ENCODE assay signal across 9 cellular contexts in the genomic region with DNA sequence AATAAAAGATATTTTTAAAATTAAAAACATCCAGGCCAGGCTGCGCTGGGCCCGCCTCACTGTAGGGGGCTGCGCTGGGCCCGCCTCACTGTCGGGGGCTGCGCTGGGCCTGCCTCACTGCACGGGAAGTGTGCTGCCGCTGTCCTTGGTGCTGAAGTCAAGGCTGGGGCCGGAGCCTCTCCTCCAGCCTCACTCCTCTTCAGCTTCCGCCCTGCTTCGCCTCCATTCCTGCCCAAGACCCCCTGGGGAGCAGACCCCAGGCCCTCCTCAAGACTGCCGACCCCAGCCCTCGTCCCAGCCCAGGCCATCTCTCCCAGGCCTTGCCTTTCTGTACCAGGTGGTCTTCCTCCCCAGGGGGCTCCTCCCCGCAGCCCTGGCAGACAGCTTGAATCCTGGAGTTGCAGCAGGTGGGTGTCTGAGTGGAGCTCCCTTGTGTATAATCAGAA. TPM values are rescaled to one million over a fixed set of nuclear protein-coding genes. Genes with fewer than 3 reads are reported as not detected.
DNase-seq lines count a peak whose midpoint lies in the region; ATAC-seq, FAIRE-seq and TF ChIP-seq lines count a peak whose summit lies in the region.
"Had no signal": no experiment of that assay in that cellular context is flagged by ENCODE, and none has a peak within 500 bp of the region (broad histone marks: within the 10 kb centered on the region; RNA-seq: fewer than 3 reads in every experiment).

No MANE protein-coding gene starts in this region.

- no peaks in the 10 kb centered on the region for H3K9me3 ChIP-seq in cardiac muscle cell (ENCODE audit: low read depth)
- no peaks in the 10 kb centered on the region for H3K9me3 ChIP-seq in right atrium auricular region
- H3K9me3 ChIP-seq in T-helper 17 cell (ENCODE audit: control insufficient read depth, low read length, poor library complexity, severe bottlenecking): no peaks in the 10 kb centered on the region
- H3K9me3 ChIP-seq in GM12878 (replicated peaks; ENCODE audit: control insufficient read depth, insufficient read depth, low read length): no peaks in the 10 kb centered on the region
- no peaks in the 10 kb centered on the region for H3K9me3 ChIP-seq in neuronal stem cell (replicated peaks in 1 of 2; ENCODE audit: control insufficient read depth in 2 of 2, insufficient read depth in 1 of 2, low read depth in 1 of 2, low read length in 2 of 2)
- no peaks in the 10 kb centered on the region for H3K9me3 ChIP-seq in stomach

- CTCF ChIA-PET in GM12878 (lab: Yijun Ruan, JAX): interaction anchor here (1.0 kb wide), 1 partner anchor 14 kb away, joined by 4 read pairs; no protein-coding TSS in a partner anchor

- H3K36me3 ChIP-seq in cardiac muscle cell: no peaks in the 10 kb centered on the region
- H3K36me3 ChIP-seq in right atrium auricular region: no peaks in the 10 kb centered on the region
- H3K36me3 ChIP-seq in GM12878 (ENCODE audit: control insufficient read depth in 2 of 2, insufficient read depth in 2 of 2, low read length in 1 of 2): no peaks in the 10 kb centered on the region
- H3K36me3 ChIP-seq in neuronal stem cell (replicated peaks in 1 of 2; ENCODE audit: control insufficient read depth in 2 of 2, insufficient read depth in 2 of 2, low read length in 2 of 2): no peaks in the 10 kb centered on the region
- H3K36me3 ChIP-seq in stomach: peaks cover 0 to 13% (median 7%) of the 10 kb centered on the region in 4 donors

- WGBS in GM12878 (ENCODE audit: insufficient coverage, insufficient replicate concordance, low lambda C conversion rate, missing lambda C conversion rate): 42% methylated on average over 13 of the region's 14 CpGs
- no CpG with 5 or more reads among the region's 14 CpGs for WGBS in neuronal stem cell (ENCODE audit: extremely low coverage in 2 of 2, insufficient read length in 2 of 2, insufficient replicate concordance in 1 of 2), 2 donors
- 37 to 47% (median 45%) methylated on average over 14 of the region's 14 CpGs for WGBS in stomach, 5 donors

- peaks cover 3% of the 10 kb centered on the region for H3K4me1 Mint-ChIP-seq in T-helper 17 cell

- H3K4me2 ChIP-seq in GM12878 (ENCODE audit: control insufficient read depth, insufficient read depth): no peak overlapping the region
- H3K4me2 ChIP-seq in neuronal stem cell (ENCODE audit: insufficient read depth, low read length, poor library complexity, severe bottlenecking): no peak overlapping the region

- TF ChIP-seq RAD21 in GM12878 (IDR thresholded peaks at IDR 0.05; ENCODE audit: insufficient read depth, low read depth, low read length): no peak

- no peak overlapping the region for H3K4ac ChIP-seq in neuronal stem cell (ENCODE audit: low read length)

- TF ChIP-seq POLR2A in GM12878 (IDR thresholded peaks at IDR 0.05; ENCODE audit: low read depth, low read length): no peak
- no peak for TF ChIP-seq POLR2A in stomach (IDR thresholded peaks at IDR 0.05)

- H3K18ac ChIP-seq in neuronal stem cell (ENCODE audit: low read length): no peak overlapping the region

- TF ChIP-seq EP300 in GM12878 (IDR thresholded peaks at IDR 0.05; ENCODE audit: borderline replicate concordance in 1 of 2, control insufficient read depth in 1 of 2, low read depth in 2 of 2, low read length in 2 of 2) (no peak), stomach (IDR thresholded peaks at IDR 0.05) (no peak)

- no peak overlapping the region for H4K91ac ChIP-seq in neuronal stem cell (ENCODE audit: low read depth, low read length, poor library complexity)

- H3K36me3 Mint-ChIP-seq in T-helper 17 cell (ENCODE audit: low read depth): peaks cover 2% of the 10 kb centered on the region

- H2AK5ac ChIP-seq in neuronal stem cell (ENCODE audit: low read depth, low read length): no peak overlapping the region

- H3K4me3 ChIP-seq in cardiac muscle cell (no peak overlapping the region), right atrium auricular region (no peak overlapping the region), GM12878 (no peak overlapping the region), neuronal stem cell (ENCODE audit: low read length in 2 of 2) (no peak overlapping the region), stomach (no peak overlapping the region)

- BruUV-seq in GM12878 (replicated peaks; lab: Mats Ljungman, UMichigan): no TSS peak

- H3K27me3 ChIP-seq in cardiac muscle cell: peaks cover 26% of the 10 kb centered on the region
- no peaks in the 10 kb centered on the region for H3K27me3 ChIP-seq in right atrium auricular region
- H3K27me3 ChIP-seq in GM12878 (replicated peaks in 1 of 2; ENCODE audit: control insufficient read depth in 2 of 2, insufficient read depth in 2 of 2, low read length in 1 of 2): no peaks in the 10 kb centered on the region; a peak in 1 of 4 replicates
- peaks cover 0 to 30% (median 2%) of the 10 kb centered on the region in 3 experiments for H3K27me3 ChIP-seq in neuronal stem cell (ENCODE audit: control insufficient read depth in 3 of 3, insufficient read depth in 3 of 3, low read depth in 1 of 3, low read length in 3 of 3)
- peaks cover 0 to 27% (median 0%) of the 10 kb centered on the region in 3 donors for H3K27me3 ChIP-seq in stomach

- intact Hi-C loops in GM12878 (cut with micrococcal nuclease; ENCODE audit: unreplicated experiment) (no loop called here), stomach (cut with DNase I; ENCODE audit: low total_unique reads) (no loop called here)

- ATAC-seq in T-helper 17 cell (peak; percentile 46), GM12878 (peak; percentile 70), GM18907 (IDR thresholded peaks at IDR 0.05; ENCODE audit: unreplicated experiment) (no peak), HG03460 (IDR thresholded peaks at IDR 0.05; ENCODE audit: unreplicated experiment) (no peak)

- H4K8ac ChIP-seq in neuronal stem cell (ENCODE audit: low read depth, low read length): no peak overlapping the region

- H2BK5ac ChIP-seq in neuronal stem cell (ENCODE audit: low read length): no peak overlapping the region

- no peak for TF ChIP-seq CTCF in cardiac muscle cell (IDR thresholded peaks at IDR 0.05; ENCODE audit: low read depth, low read length)
- TF ChIP-seq CTCF in right atrium auricular region (IDR thresholded peaks at IDR 0.05): no peak
- no peak for TF ChIP-seq CTCF in GM12878 (IDR thresholded peaks at IDR 0.05 in 2 of 3, conservative IDR thresholded peaks at IDR 0.05 in 1 of 3; ENCODE audit: control insufficient read depth in 2 of 3, extremely low read depth in 1 of 3, insufficient read depth in 1 of 3, low read depth in 3 of 3, low read length in 3 of 3)
- TF ChIP-seq CTCF in stomach (IDR thresholded peaks at IDR 0.05): no peak

- H3K9ac ChIP-seq in GM12878 (ENCODE audit: control insufficient read depth, insufficient read depth, low read length) (no peak overlapping the region), neuronal stem cell (ENCODE audit: low read depth, low read length, poor library complexity) (no peak overlapping the region)

- RAD21 ChIA-PET in GM12878 (lab: Charles Lee; ENCODE audit: unreplicated experiment): no interaction called here

- H3K79me1 ChIP-seq in neuronal stem cell (ENCODE audit: low read depth, low read length): no peaks in the 10 kb centered on the region

- H2BK120ac ChIP-seq in neuronal stem cell (ENCODE audit: low read depth, low read length): no peak overlapping the region

- no peak overlapping the region for H3K23ac ChIP-seq in neuronal stem cell (ENCODE audit: low read depth, low read length, poor library complexity)

- H2BK15ac ChIP-seq in neuronal stem cell (ENCODE audit: low read length): no peak overlapping the region

- FAIRE-seq in GM12878 (lab: Jason Lieb, UNC): no peak
- FAIRE-seq: TTC549 had no signal

- H3K79me2 ChIP-seq in GM12878 (ENCODE audit: control insufficient read depth, insufficient read depth, low read length): no peaks in the 10 kb centered on the region

- H3K14ac ChIP-seq in neuronal stem cell (ENCODE audit: low read length): no peak overlapping the region

- H3K4me3 Mint-ChIP-seq in T-helper 17 cell: no peak overlapping the region

- no peak overlapping the region for H2AFZ ChIP-seq in GM12878 (ENCODE audit: control insufficient read depth, low read depth, low read length)
- no peak overlapping the region for H2AFZ ChIP-seq in neuronal stem cell (ENCODE audit: low read length)

- DNase-seq in cardiac muscle cell (ENCODE audit: low read depth in 1 of 2, low spot score in 1 of 2): peak; percentile 61 to 90
- no peak for DNase-seq in right atrium auricular region (ENCODE audit: low spot score)
- peak; percentile 29 to 48 (median 39) for DNase-seq in T-helper 17 cell
- DNase-seq in GM12878 (ENCODE audit: low read depth, low spot score): no peak
- DNase-seq in neuronal stem cell (ENCODE audit: low spot score): peak; percentile 77
- DNase-seq in stomach: no peak

- H2BK12ac ChIP-seq in neuronal stem cell (ENCODE audit: low read length): no peak overlapping the region

- no peak overlapping the region for H3K27ac Mint-ChIP-seq in T-helper 17 cell

- SMC1A ChIA-PET in GM12878 (lab: Charles Lee; ENCODE audit: uncharacterized antibody, unreplicated experiment): no interaction called here

- H3K4me1 ChIP-seq in cardiac muscle cell (ENCODE audit: low read depth) (no peaks in the 10 kb centered on the region), right atrium auricular region (no peaks in the 10 kb centered on the region), GM12878 (ENCODE audit: control insufficient read depth, insufficient read depth, low read length) (no peaks in the 10 kb centered on the region), neuronal stem cell (ENCODE audit: control insufficient read depth in 2 of 2, insufficient read depth in 1 of 2, low read depth in 1 of 2, low read length in 2 of 2) (peaks cover 4 to 6% of the 10 kb centered on the region in 2 donors), stomach (no peaks in the 10 kb centered on the region)

- H3K27ac ChIP-seq in cardiac muscle cell (no peak overlapping the region), right atrium auricular region (no peak overlapping the region), GM12878 (ENCODE audit: control insufficient read depth, insufficient read depth) (no peak overlapping the region), neuronal stem cell (replicated peaks; ENCODE audit: low read length) (no peak overlapping the region), stomach (no peak overlapping the region)

- no peaks in the 10 kb centered on the region for H4K20me1 ChIP-seq in GM12878 (ENCODE audit: control insufficient read depth, insufficient read depth)

- in situ Hi-C loops in GM12878 (cut with MboI): no loop called here

- POLR2A ChIA-PET in GM12878 (lab: Charles Lee): no interaction called here

- H3K27me3 Mint-ChIP-seq in T-helper 17 cell: peaks cover 18% of the 10 kb centered on the region

RNA-seq across cellular contexts. Expression of gene ENDOV, which starts 26.2 kb away (rescaled TPM):
- total RNA-seq in cardiac muscle cell: 31.7 and 35.4 TPM in 2 replicates
- 38.0 and 46.9 TPM in 2 replicates for polyA plus RNA-seq in cardiac muscle cell
- total RNA-seq in right atrium auricular region: 1 to 10 TPM; 3.8 to 4.9 TPM
- 10 to 100 TPM; 14.1 to 24.5 TPM for total RNA-seq in T-helper 17 cell
- total RNA-seq in GM12878 (2013; cell fraction: nucleolus; rRNA removed): 27.5 and 31.4 TPM in 2 replicates
- total RNA-seq in GM12878 (2014; rRNA removed): 7.3 and 10.1 TPM in 2 replicates
- total RNA-seq in GM12878 (2014; rRNA removed; fragmentation: Illumina TruSeq; extraction: Trizol): 3.0 and 3.8 TPM in 2 replicates
- 10.7 and 11.9 TPM in 2 replicates for total RNA-seq in GM12878 (2021)
- 5.6 TPM for polyA plus RNA-seq in GM12878 (2011; ENCODE audit: low read depth)
- 5.0 and 6.6 TPM in 2 replicates for polyA plus RNA-seq in GM12878 (2011; rRNA removed)
- 9.0 and 10.5 TPM in 2 replicates for polyA plus RNA-seq in GM12878 (2011; cell fraction: cytosol; rRNA removed)
- polyA plus RNA-seq in GM12878 (2011; cell fraction: nucleus; rRNA removed): 17.5 and 22.4 TPM in 2 replicates
- 10.7 and 11.6 TPM in 2 replicates for polyA plus RNA-seq in GM12878 (2012)
- 1.6 and 3.1 TPM in 2 replicates for polyA plus RNA-seq in GM12878 (2014; fragmentation: Illumina TruSeq; extraction: Trizol)
- polyA plus RNA-seq in GM12878 (2014; fragmentation: Nextera tagmentation; extraction: Ambion mirVana): 1 to 10 TPM in 1 of 2 experiments, under 1 TPM in 1; 0.63 to 4.5 TPM
- 9.6 and 10.3 TPM in 2 replicates for polyA plus RNA-seq in GM12878 (2014; rRNA removed)
- polyA plus RNA-seq in GM12878 (2016; fragmentation: Nextera tagmentation; extraction: Ambion mirVana): 10 to 100 TPM; 10.4 to 11.6 TPM
- 8.2 and 15.3 TPM in 2 replicates for polyA minus RNA-seq in GM12878 (2011; rRNA and poly(A)+ RNA removed)
- 2.8 TPM in 2 replicates for polyA minus RNA-seq in GM12878 (2011; cell fraction: cytosol; rRNA and poly(A)+ RNA removed)
- polyA minus RNA-seq in GM12878 (2011; cell fraction: nucleus; rRNA and poly(A)+ RNA removed): 8.0 and 17.9 TPM in 2 replicates
- 24.9 TPM for polyA plus RNA-seq in neuronal stem cell (2013, experiment 1 of 2)
- 22.9 TPM for polyA plus RNA-seq in neuronal stem cell (2013, experiment 2 of 2)
- total RNA-seq in stomach: 100 to 1,000 TPM in 1 of 5 donors, 10 to 100 TPM in 2, 1 to 10 TPM in 2; 2.3 to 122 (median 13.0) TPM
- polyA plus RNA-seq in stomach: 10 to 100 TPM; 11.4 to 17.4 (median 13.4) TPM

RNA-seq across cellular contexts. Expression of gene NPTX1, which starts 35.3 kb away (rescaled TPM):
- total RNA-seq in cardiac muscle cell (not detected in 2 replicates), right atrium auricular region (not detected), T-helper 17 cell (under 1 TPM; 0.07 to 0.99 TPM), GM12878 (2014; rRNA removed) (not detected in 2 replicates), GM12878 (2014; rRNA removed; fragmentation: Illumina TruSeq; extraction: Trizol) (not detected in 2 replicates), GM12878 (2021) (0.05 TPM in 1 of 2 replicates, not detected in the other), stomach (1 to 10 TPM in 4 of 5 donors, under 1 TPM in 1; 0.43 to 9.3 (median 5.8) TPM)
- polyA plus RNA-seq in cardiac muscle cell (0.21 TPM in 1 of 2 replicates, not detected in the other), GM12878 (2011; rRNA removed) (not detected in 2 replicates), GM12878 (2014; fragmentation: Illumina TruSeq; extraction: Trizol) (not detected in 2 replicates), GM12878 (2014; fragmentation: Nextera tagmentation; extraction: Ambion mirVana) (not detected), GM12878 (2014; rRNA removed) (not detected in 2 replicates), GM12878 (2016; fragmentation: Nextera tagmentation; extraction: Ambion mirVana) (not detected), stomach (under 1 TPM in 2 of 3 donors, not detected in 1; 0.31 to 0.53 TPM)
- not detected in 2 replicates for total RNA-seq in GM12878 (2013; cell fraction: nucleolus; rRNA removed)
- polyA plus RNA-seq in GM12878 (2011; ENCODE audit: low read depth): not detected
- polyA plus RNA-seq in GM12878 (2011; cell fraction: cytosol; rRNA removed): 0.01 and 0.02 TPM in 2 replicates
- 0.03 and 0.04 TPM in 2 replicates for polyA plus RNA-seq in GM12878 (2011; cell fraction: nucleus; rRNA removed)
- polyA plus RNA-seq in GM12878 (2012): 0.08 TPM in 2 replicates
- not detected in 2 replicates for polyA minus RNA-seq in GM12878 (2011; rRNA and poly(A)+ RNA removed)
- polyA minus RNA-seq in GM12878 (2011; cell fraction: cytosol; rRNA and poly(A)+ RNA removed): not detected in 2 replicates
- polyA minus RNA-seq in GM12878 (2011; cell fraction: nucleus; rRNA and poly(A)+ RNA removed): not detected in 2 replicates
- 0.43 TPM for polyA plus RNA-seq in neuronal stem cell (2013, experiment 1 of 2)
- polyA plus RNA-seq in neuronal stem cell (2013, experiment 2 of 2): 0.35 TPM

Comparison
In these comparisons a context has a peak if more than half of its experiments do, and no peak if none do; other contexts are left out.
1. DNase-seq: peak in cardiac muscle cell (2 of 2), T-helper 17 cell (3 of 3) and neuronal stem cell (single experiment); none in right atrium auricular region (single experiment), GM12878 (single experiment) and stomach (single experiment).
2. ATAC-seq: peak in T-helper 17 cell (single experiment) and GM12878 (single experiment); none in GM18907 (single experiment) and HG03460 (single experiment).